ENCODE assay signal across 8 cellular contexts in genomic region chr4:186726440-186727148, GRCh38. TPM values are rescaled to one million over a fixed set of nuclear protein-coding genes. Genes with fewer than 3 reads are reported as not detected.
DNase-seq lines count a peak whose midpoint lies in the region; ATAC-seq, FAIRE-seq and TF ChIP-seq lines count a peak whose summit lies in the region.

No MANE protein-coding gene starts in this region.

- no peak for FAIRE-seq in small intestine (lab: Jason Lieb, UNC)

- H3K36me3 ChIP-seq in breast epithelium (no peaks in the 10 kb centered on the region), small intestine (ENCODE audit: control insufficient read depth in 2 of 2, insufficient read depth in 2 of 2, low read length in 2 of 2) (no peaks in the 10 kb centered on the region)

- H3K4me1 ChIP-seq in breast epithelium (no peaks in the 10 kb centered on the region), small intestine (ENCODE audit: control insufficient read depth in 2 of 2, insufficient read depth in 1 of 2, low read depth in 1 of 2, low read length in 1 of 2) (no peaks in the 10 kb centered on the region)

- DNase-seq in NCI-H1417 (lab: John Stamatoyannopoulos, UW) (peak in 2 of 3 experiments; percentile 71), NCI-H1417 treated with DMSO at 0.1 percent for 48 hours (lab: John Stamatoyannopoulos, UW) (no peak), NCI-H460 (ENCODE audit: extremely low read depth, low read depth) (peak; percentile 52), breast epithelium (ENCODE audit: low spot score in 2 of 2) (peak; percentile 70 to 74), islet precursor cell (peak; percentile 93), small intestine (peak; percentile 86), NCI-H146 (lab: John Stamatoyannopoulos, UW) (no peak)

- H3K27ac ChIP-seq in breast epithelium (peak overlapping the region; percentile 95 to 96), small intestine (ENCODE audit: low read depth in 1 of 2, low read length in 1 of 2) (peak overlapping the region; percentile 95 to 99)

- no peaks in the 10 kb centered on the region for H3K9me3 ChIP-seq in breast epithelium
- H3K9me3 ChIP-seq in small intestine (ENCODE audit: control insufficient read depth, low read depth) = no peaks in the 10 kb centered on the region

- intact Hi-C loops in breast epithelium (cut with DNase I; ENCODE audit: low total_unique reads) = no loop called here

- H3K4me3 ChIP-seq in breast epithelium (peak overlapping the region; percentile 61 to 87 (median 83)), small intestine (ENCODE audit: low read depth in 1 of 2, low read length in 2 of 2) (peak overlapping the region; percentile 43 to 80)

- 1 to 2% (median 1%) methylated on average over 59 to 80 of the region's 80 CpGs for WGBS in small intestine, 3 donors

- no peak for ATAC-seq in HG02970 (IDR thresholded peaks at IDR 0.05; ENCODE audit: low FRiP score, unreplicated experiment)

- H3K27me3 ChIP-seq in breast epithelium (no peaks in the 10 kb centered on the region), small intestine (ENCODE audit: control insufficient read depth in 2 of 2, insufficient read depth in 2 of 2, low read length in 2 of 2) (peaks cover 0 to 3% of the 10 kb centered on the region in 2 donors)

- no peak for TF ChIP-seq CTCF in breast epithelium (IDR thresholded peaks at IDR 0.05)

- TF ChIP-seq POLR2A in breast epithelium (IDR thresholded peaks at IDR 0.05) = peak; percentile 48

RNA-seq across cellular contexts. Expression of gene FAT1, which starts 2.9 kb away (rescaled TPM):
- total RNA-seq in NCI-H460 (2014; rRNA removed; shearing (Covaris generic)) = 83.1 and 87.5 TPM in 2 replicates
- polyA plus RNA-seq in NCI-H460 (2014; cell fraction: nucleus; rRNA removed) = 40.6 and 73.8 TPM in 2 replicates
- total RNA-seq in breast epithelium = 100 to 1,000 TPM in 1 of 3 donors, 10 to 100 TPM in 2; 54.2 to 125 (median 87.2) TPM
- polyA plus RNA-seq in small intestine = 10 to 100 TPM; 62.4 to 99.3 (median 67.8) TPM

Comparison
In these comparisons a context has a peak if more than half of its experiments do, and no peak if none do; other contexts are left out.
1. DNase-seq: peak in NCI-H1417 (2 of 3), NCI-H460 (single experiment), breast epithelium (2 of 2), islet precursor cell (single experiment) and small intestine (single experiment); none in NCI-H1417 treated with DMSO at 0.1 percent for 48 hours (single experiment) and NCI-H146 (single experiment).